ENCODE assay signal across 1 cellular context in genomic region chr20:3248167-3248992, GRCh38.
TF ChIP-seq lines count a peak whose summit lies in the region.

No MANE protein-coding gene starts in this region.

TF ChIP-seq in HepG2, 621 proteins besides CTCF, POLR2A, EP300 and RAD21 (continued from another document and continues in another):
- TF ChIP-seq ZFP36 (IDR thresholded peaks at IDR 0.05; ENCODE audit: borderline replicate concordance, low read depth, low read length, partially characterized antibody) (no peak), U2AF1 (optimal IDR thresholded peaks at IDR 0.05; ENCODE audit: low read depth, low read length) (no peak), ZNF737 (CRISPR knock-in tag; IDR thresholded peaks at IDR 0.05; ENCODE audit: borderline replicate concordance) (no peak), ZNF543 (CRISPR knock-in tag; IDR thresholded peaks at IDR 0.05) (no peak), HOMEZ (CRISPR knock-in tag; IDR thresholded peaks at IDR 0.05; ENCODE audit: low read depth) (no peak), SP2 (CRISPR knock-in tag; IDR thresholded peaks at IDR 0.05) (no peak), ZNF646 (CRISPR knock-in tag; IDR thresholded peaks at IDR 0.05) (no peak), ZNF792 (CRISPR knock-in tag; IDR thresholded peaks at IDR 0.05) (no peak), ZBTB7A (CRISPR knock-in tag; IDR thresholded peaks at IDR 0.05) (peak; percentile 31; the same call in 1 of the 2 replicates), PBX2 (CRISPR knock-in tag; IDR thresholded peaks at IDR 0.05) (no peak), ZIK1 (CRISPR knock-in tag; IDR thresholded peaks at IDR 0.05; ENCODE audit: borderline replicate concordance, low read depth) (no peak), NONO (IDR thresholded peaks at IDR 0.05) (no peak), NONO (CRISPR knock-in tag; conservative IDR thresholded peaks at IDR 0.05) (no peak), DNMT1 (CRISPR knock-in tag; IDR thresholded peaks at IDR 0.05) (no peak), ZNF562 (CRISPR knock-in tag; IDR thresholded peaks at IDR 0.05; ENCODE audit: borderline replicate concordance) (no peak), ZNF225 (CRISPR knock-in tag; IDR thresholded peaks at IDR 0.05) (no peak), ZNF549 (CRISPR knock-in tag; IDR thresholded peaks at IDR 0.05) (no peak), NCOA5 (CRISPR knock-in tag; IDR thresholded peaks at IDR 0.05) (0 out of 2 replicates have a peak, but pooled peaks have one; percentile 76), ELF3 (CRISPR knock-in tag; IDR thresholded peaks at IDR 0.05) (no peak; the same call in 1 of the 2 replicates), PATZ1 (CRISPR knock-in tag; IDR thresholded peaks at IDR 0.05) (peak; percentile 55; the same call in 1 of the 2 replicates), ZFYVE20 (CRISPR knock-in tag; IDR thresholded peaks at IDR 0.05; ENCODE audit: borderline replicate concordance, low read depth) (no peak), KMT2A (CRISPR knock-in tag; IDR thresholded peaks at IDR 0.05) (no peak), FOXO1 (CRISPR knock-in tag; IDR thresholded peaks at IDR 0.05) (no peak), SPEN (CRISPR knock-in tag; IDR thresholded peaks at IDR 0.05; ENCODE audit: low read depth) (no peak), ZSCAN5A (CRISPR knock-in tag; IDR thresholded peaks at IDR 0.05; ENCODE audit: borderline replicate concordance) (no peak), ZNF318 (CRISPR knock-in tag; IDR thresholded peaks at IDR 0.05) (no peak), ZNF326 (CRISPR knock-in tag; IDR thresholded peaks at IDR 0.05; ENCODE audit: borderline replicate concordance) (no peak; the same call in 1 of the 2 replicates), STAT5B (CRISPR knock-in tag; IDR thresholded peaks at IDR 0.05) (no peak), ZNF354B (CRISPR knock-in tag; IDR thresholded peaks at IDR 0.05) (no peak), ZC3H13 (CRISPR knock-in tag; IDR thresholded peaks at IDR 0.05) (no peak), PAF1 (CRISPR knock-in tag; IDR thresholded peaks at IDR 0.05) (peak; percentile 85), ZBTB33 (CRISPR knock-in tag; IDR thresholded peaks at IDR 0.05) (no peak), NR0B2 (CRISPR knock-in tag; IDR thresholded peaks at IDR 0.05) (no peak)
